In the genomic region with DNA sequence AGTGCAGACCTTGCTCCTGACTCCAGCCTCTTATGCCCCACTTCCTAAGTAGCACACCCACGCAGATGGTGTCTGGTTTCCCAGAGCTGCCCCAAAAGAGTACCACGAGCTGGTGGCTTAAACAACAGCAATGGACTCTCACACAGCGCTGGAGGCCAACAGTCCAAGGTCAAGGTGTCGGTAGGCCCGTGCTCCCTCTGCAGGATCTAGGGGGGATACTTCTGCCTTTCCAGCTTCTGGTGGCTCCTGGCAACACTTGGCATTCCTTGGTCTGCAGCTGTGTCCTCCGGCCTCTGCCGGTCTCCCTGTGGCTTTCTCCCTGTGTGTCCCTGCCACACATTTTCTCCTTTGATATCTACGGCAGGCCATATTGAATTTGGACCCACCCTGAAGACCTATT, we compare ENCODE assay signal across 17 cellular contexts.
DNase-seq lines count a peak whose midpoint lies in the region; ATAC-seq, FAIRE-seq and TF ChIP-seq lines count a peak whose summit lies in the region.
"Had no signal": no experiment of that assay in that cellular context is flagged by ENCODE, and none has a peak within 500 bp of the region (broad histone marks: within the 10 kb centered on the region; RNA-seq: fewer than 3 reads in every experiment).

No MANE protein-coding gene starts in this region.

- no peak overlapping the region for H3K9ac ChIP-seq in HepG2 (ENCODE audit: insufficient read depth, low read depth, low read length)
- H3K9ac ChIP-seq: GM23248 had no signal

- H3K79me2 ChIP-seq in HepG2 (ENCODE audit: insufficient read depth, low read length) = no peaks in the 10 kb centered on the region

- H3K4me2 ChIP-seq in HepG2 (ENCODE audit: low read depth, low read length) = no peak overlapping the region

- H3K36me3 ChIP-seq in HepG2 (replicated peaks in 1 of 2; ENCODE audit: control insufficient read depth in 1 of 2, insufficient read depth in 2 of 2, low read length in 2 of 2) (no peaks in the 10 kb centered on the region), right lobe of liver (no peaks in the 10 kb centered on the region), esophagus muscularis mucosa (no peaks in the 10 kb centered on the region)

- H3K27ac ChIP-seq in HepG2 (ENCODE audit: extremely low read length, insufficient read depth, low read length) = no peak overlapping the region
- H3K27ac ChIP-seq in right lobe of liver = no peak overlapping the region
- H3K27ac ChIP-seq in esophagus muscularis mucosa (replicated peaks in 1 of 4) = no peak overlapping the region
- H3K27ac ChIP-seq: C4-2B, GM23248 had no signal

- BruUV-seq in HepG2 (replicated peaks; lab: Mats Ljungman, UMichigan) = no TSS peak

- no peak overlapping the region for H2AFZ ChIP-seq in HepG2 (ENCODE audit: low read length)
- H2AFZ ChIP-seq: GM23248 had no signal

- H3K4me3 ChIP-seq in HepG2 (replicated peaks in 1 of 3; ENCODE audit: insufficient read depth in 1 of 3, low read depth in 2 of 3, low read length in 3 of 3) = no peak overlapping the region
- no peak overlapping the region for H3K4me3 ChIP-seq in right lobe of liver
- no peak overlapping the region for H3K4me3 ChIP-seq in esophagus muscularis mucosa
- H3K4me3 ChIP-seq: GM23248 had no signal

- TF ChIP-seq CTCF in HepG2 (CRISPR knock-in tag; IDR thresholded peaks at IDR 0.05) (peak; percentile 36), right lobe of liver (IDR thresholded peaks at IDR 0.05) (no peak), esophagus muscularis mucosa (IDR thresholded peaks at IDR 0.05) (no peak)

- POLR2A ChIA-PET in HepG2 (lab: Yijun Ruan, JAX) = no interaction called here

- 55% methylated on average over 5 of the region's 8 CpGs for WGBS in HepG2 (ENCODE audit: low lambda C conversion rate)
- 84% methylated on average over 6 of the region's 8 CpGs for WGBS in right lobe of liver (ENCODE audit: insufficient coverage, low coverage, low lambda C conversion rate, missing lambda C conversion rate)
- WGBS in esophagus muscularis mucosa = 83% methylated on average over 7 of the region's 8 CpGs

- FAIRE-seq in HepG2 (lab: Jason Lieb, UNC) (no peak), GM12891 (lab: Jason Lieb, UNC) (no peak)

- H3K27me3 Mint-ChIP-seq in immature natural killer cell (ENCODE audit: low read depth in 3 of 3) = peaks cover 2 to 5% (median 3%) of the 10 kb centered on the region in 3 donors

- CTCF ChIA-PET in HepG2 (lab: Yijun Ruan, JAX; ENCODE audit: low intra/inter-chr PET ratio, low total read pairs) = no interaction called here

- no peaks in the 10 kb centered on the region for H3K4me1 ChIP-seq in HepG2 (ENCODE audit: insufficient read depth, low read length)
- H3K4me1 ChIP-seq in right lobe of liver = peaks cover 0 to 3% (median 0%) of the 10 kb centered on the region in 4 donors
- no peaks in the 10 kb centered on the region for H3K4me1 ChIP-seq in esophagus muscularis mucosa

- no peak overlapping the region for H3K27ac Mint-ChIP-seq in immature natural killer cell
- H3K27ac Mint-ChIP-seq: IgD-negative memory B cell, T-cell had no signal

- H4K20me1 ChIP-seq in HepG2 (ENCODE audit: insufficient read depth, low read length) = no peaks in the 10 kb centered on the region

- in situ Hi-C loops in HepG2 (cut with HindIII; ENCODE audit: extremely low pct_ligation_motif_present, low pct_unique_long_range_greater_than_20kb) = no loop called here

- TF ChIP-seq EP300 in HepG2 (IDR thresholded peaks at IDR 0.05; ENCODE audit: low read depth in 2 of 2, low read length in 2 of 2) = no peak
- TF ChIP-seq EP300 in HepG2 (CRISPR knock-in tag; IDR thresholded peaks at IDR 0.05; ENCODE audit: borderline replicate concordance) = no peak
- no peak for TF ChIP-seq EP300 in esophagus muscularis mucosa (IDR thresholded peaks at IDR 0.05)

- no peak for TF ChIP-seq RAD21 in HepG2 (CRISPR knock-in tag; IDR thresholded peaks at IDR 0.05)

- DNase-seq in HepG2 (ENCODE audit: low spot score) = peak; percentile 15
- DNase-seq in right lobe of liver = no peak
- DNase-seq in RPMI8226 = peak; percentile 14
- DNase-seq in esophagus muscularis mucosa (ENCODE audit: extremely low spot score) = peak; percentile 39
- no peak for DNase-seq in GM12891 (ENCODE audit: insufficient read length, low spot score)
- no peak for DNase-seq in head of caudate nucleus
- DNase-seq in immature natural killer cell = no peak
- DNase-seq: GM23248, NCI-H187, NCI-H2171, NCI-H446, NCI-H69, OCI-M1, T-cell had no signal

- H3K9me3 ChIP-seq in HepG2 (ENCODE audit: low read length) = peaks cover 13% of the 10 kb centered on the region; the same call in 1 of the 2 replicates
- no peaks in the 10 kb centered on the region for H3K9me3 ChIP-seq in right lobe of liver
- peaks cover 0 to 7% (median 2%) of the 10 kb centered on the region in 4 donors for H3K9me3 ChIP-seq in esophagus muscularis mucosa

- ATAC-seq in HepG2 (peak; percentile 76), right lobe of liver (no peak), HG03354 (IDR thresholded peaks at IDR 0.05; ENCODE audit: poor library complexity, severe bottlenecking, unreplicated experiment) (no peak)
- ATAC-seq: T-cell had no signal

- H3K27me3 ChIP-seq in HepG2 (ENCODE audit: control insufficient read depth in 1 of 2, insufficient read depth in 2 of 2, low read length in 2 of 2) (peaks cover 0 to 6% of the 10 kb centered on the region in 2 experiments; a peak in 1 of 5 replicates), right lobe of liver (no peaks in the 10 kb centered on the region), esophagus muscularis mucosa (no peaks in the 10 kb centered on the region)

- peaks cover 0 to 10% (median 0%) of the 10 kb centered on the region in 6 donors for H3K9me3 Mint-ChIP-seq in immature natural killer cell

- no peak overlapping the region for H3K4me3 Mint-ChIP-seq in immature natural killer cell
- H3K4me3 Mint-ChIP-seq: IgD-negative memory B cell, T-cell had no signal

- TF ChIP-seq POLR2A in HepG2 (IDR thresholded peaks at IDR 0.05; ENCODE audit: insufficient read depth in 1 of 2, low read depth in 2 of 2, low read length in 2 of 2) (no peak), right lobe of liver (IDR thresholded peaks at IDR 0.05) (no peak), esophagus muscularis mucosa (IDR thresholded peaks at IDR 0.05; ENCODE audit: low read depth) (no peak), GM12891 (IDR thresholded peaks at IDR 0.05; ENCODE audit: low read depth, low read length) (no peak)

- intact Hi-C loops in HepG2 (cut with micrococcal nuclease; ENCODE audit: unreplicated experiment) (no loop called here), right lobe of liver (cut with DNase I) (no loop called here), esophagus muscularis mucosa (cut with DNase I) (no loop called here), head of caudate nucleus (cut with DNase I) (no loop called here)

- peaks cover 0 to 3% (median 0%) of the 10 kb centered on the region in 3 donors for H3K36me3 Mint-ChIP-seq in immature natural killer cell
- H3K36me3 Mint-ChIP-seq: IgD-negative memory B cell had no signal

- no peaks in the 10 kb centered on the region for H3K4me1 Mint-ChIP-seq in immature natural killer cell
- H3K4me1 Mint-ChIP-seq: T-cell had no signal

TF ChIP-seq in HepG2, 621 proteins besides CTCF, POLR2A, EP300 and RAD21:
- TF ChIP-seq PHF8 (CRISPR knock-in tag; IDR thresholded peaks at IDR 0.05) (no peak), HNF4A (CRISPR knock-in tag; IDR thresholded peaks at IDR 0.05) (peak; percentile 32; the same call in 1 of the 2 replicates), HNF4G (IDR thresholded peaks at IDR 0.05; ENCODE audit: borderline replicate concordance, low read depth, low read length) (peak; percentile 13; the same call in 1 of the 2 replicates), HNF4G (CRISPR knock-in tag; IDR thresholded peaks at IDR 0.05; ENCODE audit: borderline replicate concordance, low read depth) (no peak), STAG1 (CRISPR knock-in tag; IDR thresholded peaks at IDR 0.05) (0 out of 2 replicates have a peak, but pooled peaks have one; percentile 22)

TF ChIP-seq in GM12891, 5 proteins besides CTCF, POLR2A, EP300 and RAD21:
- TF ChIP-seq PAX5 (IDR thresholded peaks at IDR 0.05; ENCODE audit: insufficient read depth, low read length, severe bottlenecking) (no peak), POU2F2 (IDR thresholded peaks at IDR 0.05; ENCODE audit: low read depth, low read length) (no peak), TAF1 (IDR thresholded peaks at IDR 0.05; ENCODE audit: low read depth, low read length) (no peak), SPI1 (IDR thresholded peaks at IDR 0.05; ENCODE audit: low read depth, low read length) (no peak), POLR2AphosphoS5 (IDR thresholded peaks at IDR 0.05; ENCODE audit: low read depth, low read length) (no peak)

Comparison
In these comparisons a context has a peak if more than half of its experiments do, and no peak if none do; other contexts are left out.
1. DNase-seq: peak in HepG2 (single experiment), RPMI8226 (single experiment) and esophagus muscularis mucosa (single experiment); none in right lobe of liver (0 of 3), GM12891 (single experiment), head of caudate nucleus (0 of 42) and immature natural killer cell (0 of 3).